In the genomic region with DNA sequence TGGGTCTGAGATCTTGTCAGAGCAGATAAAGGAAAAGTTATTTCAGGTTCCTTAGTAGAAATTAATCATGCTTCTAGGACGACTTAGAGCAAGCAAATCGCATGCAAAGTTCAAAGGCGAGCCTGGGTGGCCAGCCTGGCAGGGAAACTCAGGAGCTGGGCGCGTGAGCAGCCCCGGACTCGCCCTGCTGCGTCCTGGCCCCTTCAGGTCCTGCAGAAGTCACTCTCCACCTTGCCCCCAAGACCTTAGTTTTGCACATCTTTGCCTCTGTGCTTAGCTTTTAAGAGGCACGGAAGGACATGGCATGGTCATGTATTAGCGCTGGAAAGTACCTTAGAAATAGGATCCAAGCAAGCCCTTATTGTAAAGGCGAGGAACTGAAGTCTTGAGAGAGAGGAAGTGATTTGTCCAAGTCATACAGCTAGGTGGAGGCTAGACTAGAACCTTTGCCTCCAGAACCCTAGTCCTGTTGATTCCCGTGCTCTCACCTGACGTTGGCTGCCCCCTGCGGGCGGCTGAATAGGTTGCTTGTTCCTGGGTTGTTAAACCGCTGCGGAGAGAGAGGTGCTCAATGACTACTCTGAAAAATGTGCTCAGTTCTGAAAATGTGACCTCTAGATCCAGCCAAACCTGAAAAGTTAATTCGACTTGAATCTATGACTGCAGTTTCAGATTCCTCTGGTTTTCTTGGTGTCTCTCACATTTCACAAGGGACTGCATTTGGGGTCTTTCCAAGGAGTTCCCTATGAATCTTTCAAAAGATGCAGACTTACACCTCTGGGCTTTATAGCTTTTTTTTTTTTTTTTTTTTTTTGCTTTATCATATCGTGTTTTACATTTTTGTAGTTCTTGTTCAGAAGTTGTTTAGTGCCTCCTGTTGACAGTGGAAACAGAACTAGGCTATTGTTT, we compare ENCODE assay signal across 8 cellular contexts.
DNase-seq lines count a peak whose midpoint lies in the region; ATAC-seq lines count a peak whose summit lies in the region.

No MANE protein-coding gene starts in this region.

- no peaks in the 10 kb centered on the region for H3K9me3 ChIP-seq in iPS-15b (ENCODE audit: control insufficient read depth, insufficient read depth, low read length)

- H3K4me1 Mint-ChIP-seq in activated naive CD8-positive, alpha-beta T cell (ENCODE audit: low read depth): peaks cover 34% of the 10 kb centered on the region

- peak overlapping the region; percentile 99 for H3K27ac Mint-ChIP-seq in activated naive CD8-positive, alpha-beta T cell

- H3K9ac ChIP-seq in iPS-15b (ENCODE audit: low read depth, low read length): no peak overlapping the region

- peak overlapping the region; percentile 97 for H3K4me3 Mint-ChIP-seq in activated naive CD8-positive, alpha-beta T cell

- H3K36me3 ChIP-seq in iPS-15b (ENCODE audit: control insufficient read depth, insufficient read depth, low read length): no peaks in the 10 kb centered on the region

- peaks cover 6% of the 10 kb centered on the region for H3K4me1 ChIP-seq in iPS-15b (ENCODE audit: control insufficient read depth, insufficient read depth, low read length)

- peak; percentile 26 for ATAC-seq in GM21619 (IDR thresholded peaks at IDR 0.05; ENCODE audit: unreplicated experiment)

- H3K4me3 ChIP-seq in iPS-15b (ENCODE audit: low read depth, low read length): peak overlapping the region; percentile 73

- peaks cover 9% of the 10 kb centered on the region for H3K36me3 Mint-ChIP-seq in activated naive CD8-positive, alpha-beta T cell

- in situ Hi-C loops in KBM-7 (cut with MboI; ENCODE audit: low pct_unique_long_range_greater_than_20kb, low sequenced_read_pairs): no loop called here

- H3K27me3 ChIP-seq in iPS-15b (ENCODE audit: control insufficient read depth, insufficient read depth, low read length): peaks cover 25% of the 10 kb centered on the region

- no peaks in the 10 kb centered on the region for H3K9me3 Mint-ChIP-seq in activated naive CD8-positive, alpha-beta T cell (ENCODE audit: low read depth)

- DNase-seq in EL (peak; percentile 53), KBM-7 (peak; percentile 95), SKM-1 (lab: John Stamatoyannopoulos, UW; ENCODE audit: unreplicated experiment) (peak; percentile 76), C1 segment of cervical spinal cord (lab: John Stamatoyannopoulos, UW) (no peak)
- DNase-seq in stimulated activated CD4-positive, alpha-beta T cell treated with anti-CD3 and anti-CD28 coated beads, Interleukin-12 subunit alpha, Interleukin-12 subunit beta, amount 100 ng/mL, for 48 hours (ENCODE audit: low read depth in 2 of 3, low spot score in 1 of 3): peak; percentile 75 to 78 (median 76)

- no peaks in the 10 kb centered on the region for H3K27me3 Mint-ChIP-seq in activated naive CD8-positive, alpha-beta T cell

Comparison
In these comparisons a context has a peak if more than half of its experiments do, and no peak if none do; other contexts are left out.
1. DNase-seq: peak in EL (single experiment), KBM-7 (single experiment), SKM-1 (single experiment) and stimulated activated CD4-positive, alpha-beta T cell treated with anti-CD3 and anti-CD28 coated beads, Interleukin-12 subunit alpha, Interleukin-12 subunit beta, amount 100 ng/mL, for 48 hours (3 of 3); none in C1 segment of cervical spinal cord (0 of 14).